In genomic region chr10:102675151-102675886, GRCh38 we compare ENCODE assay signal across 9 cellular contexts. TPM values are rescaled to one million over a fixed set of nuclear protein-coding genes. Genes with fewer than 3 reads are reported as not detected.
A peak's percentile ranks its signal among the peaks of the same experiment; 100 is the strongest.
DNase-seq lines count a peak whose midpoint lies in the region; ATAC-seq and TF ChIP-seq lines count a peak whose summit lies in the region.
"Had no signal": no experiment of that assay in that cellular context is flagged by ENCODE, and none has a peak within 500 bp of the region (broad histone marks: within the 10 kb centered on the region; RNA-seq: fewer than 3 reads in every experiment).

No MANE protein-coding gene starts in this region.

- no peaks in the 10 kb centered on the region for H3K36me3 Mint-ChIP-seq in chondrocyte (ENCODE audit: low read depth)
- H3K36me3 Mint-ChIP-seq in nephron (ENCODE audit: low read depth) = peaks cover 3% of the 10 kb centered on the region

- POLR2A ChIA-PET in AG04449 (lab: Yijun Ruan, JAX) = interaction anchor here (1.2 to 3.3 kb wide), 7 partner anchors 9 to 39 kb away, joined by 5 to 35 read pairs (median 6); partner anchors contain the start of genes ARL3, SFXN2 and TRIM8

- ATAC-seq in GM21619 (IDR thresholded peaks at IDR 0.05; ENCODE audit: unreplicated experiment) (no peak), GM18520 (IDR thresholded peaks at IDR 0.05; ENCODE audit: unreplicated experiment) (no peak), HG03095 (IDR thresholded peaks at IDR 0.05; ENCODE audit: unreplicated experiment) (no peak)

- H3K27me3 Mint-ChIP-seq in chondrocyte (ENCODE audit: low read depth) (no peaks in the 10 kb centered on the region), nephron (ENCODE audit: low read depth) (no peaks in the 10 kb centered on the region)

- TF ChIP-seq CTCF in AG04449 (IDR thresholded peaks at IDR 0.05; ENCODE audit: insufficient read depth, low read length, missing control alignments) = no peak
- no peak for TF ChIP-seq CTCF in HFF-Myc (IDR thresholded peaks at IDR 0.05; ENCODE audit: low read depth, low read length, missing control alignments)
- TF ChIP-seq CTCF in chondrocyte (IDR thresholded peaks at IDR 0.05) = no peak
- TF ChIP-seq CTCF in nephron (IDR thresholded peaks at IDR 0.05; ENCODE audit: unreplicated experiment in 3 of 3) = no peak

- peak overlapping the region; percentile 40 for H3K4me3 ChIP-seq in AG04449 (ENCODE audit: low read depth, low read length)
- peak overlapping the region; percentile 9; the same call in 1 of the 2 replicates for H3K4me3 ChIP-seq in HFF-Myc (replicated peaks; ENCODE audit: low read depth, low read length)

- DNase-seq in AG04449 (ENCODE audit: low read depth, low spot score) (no peak), HFF-Myc (ENCODE audit: extremely low read depth, low read depth) (no peak), chondrocyte (ENCODE audit: low spot score) (no peak), H4 (ENCODE audit: low spot score) (no peak)
- DNase-seq: NK-92 treated with Interleukin-12 subunit alpha and Interleukin-12 subunit beta, amount 100 ng/mL, for 24 hours had no signal

- H3K4me1 Mint-ChIP-seq in chondrocyte (ENCODE audit: low read depth) (peaks cover 70% of the 10 kb centered on the region), nephron (peaks cover 86% of the 10 kb centered on the region)

- H3K27ac Mint-ChIP-seq in chondrocyte (ENCODE audit: unreplicated experiment) (peak overlapping the region; percentile 99), nephron (peak overlapping the region; percentile 97 to 98 (median 98))

- CTCF ChIA-PET in AG04449 (lab: Yijun Ruan, JAX) = interaction anchor here (0.8 to 8.7 kb wide), 7 partner anchors 12 to 171 kb away, joined by 3 to 95 read pairs (median 5); partner anchors contain the start of genes ARL3, SFXN2 and SUFU

- H3K9me3 Mint-ChIP-seq in chondrocyte (ENCODE audit: low read depth) = no peaks in the 10 kb centered on the region
- no peaks in the 10 kb centered on the region for H3K9me3 Mint-ChIP-seq in nephron

- H3K4me3 Mint-ChIP-seq in chondrocyte (ENCODE audit: unreplicated experiment) (peak overlapping the region; percentile 50), nephron (peak overlapping the region; percentile 63 to 80 (median 76))

RNA-seq across cellular contexts. Expression of gene TRIM8, which starts 31.0 kb away (rescaled TPM):
- 40.3 to 74.4 TPM (median 66.8 TPM) in 3 replicates for total RNA-seq in chondrocyte
- 15.8 and 18.5 TPM in 2 replicates for total RNA-seq in H4 (2014; rRNA removed; shearing (Covaris generic))

RNA-seq across cellular contexts. Expression of gene ARL3, which starts 38.9 kb away (rescaled TPM):
- 12.1 to 16.5 TPM (median 13.6 TPM) in 3 replicates for total RNA-seq in chondrocyte
- 6.1 and 10.4 TPM in 2 replicates for total RNA-seq in H4 (2014; rRNA removed; shearing (Covaris generic))

RNA-seq across cellular contexts. Expression of gene SFXN2, which starts 39.1 kb away (rescaled TPM):
- 4.0 to 11.1 TPM (median 4.7 TPM) in 3 replicates for total RNA-seq in chondrocyte
- 2.5 and 3.3 TPM in 2 replicates for total RNA-seq in H4 (2014; rRNA removed; shearing (Covaris generic))
